12 cellular contexts compared by ENCODE assay signal in the genomic region with DNA sequence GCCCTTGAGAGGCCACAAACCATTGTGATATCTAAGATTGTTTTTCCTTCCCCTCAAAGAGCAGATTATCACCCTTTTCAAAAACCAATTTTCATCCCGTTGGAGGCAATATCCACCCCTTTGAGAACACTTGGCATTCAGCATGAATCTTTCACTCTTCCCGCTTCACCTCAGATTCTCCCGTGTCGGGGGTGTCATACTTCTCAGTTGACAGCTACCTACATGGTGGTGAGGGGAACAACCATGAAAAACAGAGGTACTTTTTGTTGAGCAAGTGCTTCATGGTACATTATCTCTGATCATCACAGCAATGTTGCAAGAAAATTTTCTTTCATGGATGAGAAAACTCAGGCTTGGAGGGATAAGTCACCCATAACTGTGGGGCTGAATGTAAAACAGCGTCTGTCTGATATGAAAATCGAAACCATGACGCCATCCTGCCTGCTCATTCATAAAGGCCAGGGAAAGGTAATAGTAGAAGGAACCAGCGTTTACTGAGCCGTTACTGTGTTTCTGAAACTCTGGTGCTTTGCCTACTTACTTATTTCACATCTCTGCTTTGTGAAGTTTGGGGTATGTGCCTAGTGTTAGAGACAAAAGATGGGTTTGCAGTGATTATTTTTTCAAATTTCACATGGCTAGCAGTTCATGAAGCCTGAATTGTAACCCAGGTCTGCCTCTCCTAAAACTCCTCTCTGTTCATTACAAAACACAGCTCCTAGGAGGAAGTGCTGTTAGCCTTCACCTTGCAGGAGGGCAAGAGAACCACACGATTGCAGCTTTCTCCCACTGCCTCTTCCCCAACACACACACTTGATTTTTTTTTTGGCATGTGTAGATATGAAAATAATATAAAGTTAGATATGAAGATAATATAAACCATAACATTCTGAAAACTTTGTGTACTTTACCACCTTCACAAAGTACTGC.
DNase-seq lines count a peak whose midpoint lies in the region; ATAC-seq lines count a peak whose summit lies in the region.
"Had no signal": no experiment of that assay in that cellular context is flagged by ENCODE, and none has a peak within 500 bp of the region (broad histone marks: within the 10 kb centered on the region; RNA-seq: fewer than 3 reads in every experiment).

No MANE protein-coding gene starts in this region.

- peak; percentile 94 for ATAC-seq in GM18868 (IDR thresholded peaks at IDR 0.05; ENCODE audit: unreplicated experiment)
- peak; percentile 93 for ATAC-seq in GM21529 (IDR thresholded peaks at IDR 0.05; ENCODE audit: unreplicated experiment)
- ATAC-seq in HG03175 (IDR thresholded peaks at IDR 0.05; ENCODE audit: unreplicated experiment) = peak; percentile 69

- DNase-seq in glomerular visceral epithelial cell (ENCODE audit: extremely low spot score) (peak; percentile 5), NCI-H1436 treated with DMSO at 0.1 percent for 48 hours (lab: John Stamatoyannopoulos, UW) (no peak), NOMO-1 (lab: John Stamatoyannopoulos, UW; ENCODE audit: unreplicated experiment in 2 of 2) (no peak), iPS-NIHi7 (ENCODE audit: extremely low spot score) (no peak)
- no peak for DNase-seq in activated naive CD4-positive, alpha-beta T cell treated with Interleukin-2 at 50 U/mL for 16 hours
- DNase-seq: activated CD8-positive, alpha-beta memory T cell treated with anti-CD3 and anti-CD28 coated beads, Interleukin-2, amount 50 U/mL, for 4 hours; kidney; NCI-H226; stomach had no signal
